Comparison of ENCODE assay signal across 1 cellular context in the genomic region with DNA sequence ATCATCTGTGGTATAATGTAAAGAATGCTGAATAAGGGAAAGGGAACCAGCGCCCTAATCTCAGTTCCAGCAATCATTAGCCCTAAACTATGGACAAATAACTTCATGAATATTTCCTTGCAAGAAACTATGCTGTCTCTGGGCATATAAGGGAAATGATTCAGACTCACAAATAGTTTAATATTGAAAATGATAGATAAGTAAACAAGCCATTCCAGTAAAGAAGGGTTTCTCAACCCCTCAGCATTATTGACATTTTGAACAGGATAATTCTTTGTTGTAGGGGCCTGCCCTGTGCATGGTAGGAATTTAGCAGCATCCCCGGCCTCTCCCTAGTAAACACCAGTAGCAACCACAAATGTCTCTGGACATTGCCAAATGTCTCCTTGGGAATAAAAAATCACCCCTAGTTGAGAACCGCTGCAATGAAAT.
TF ChIP-seq lines count a peak whose summit lies in the region.

No MANE protein-coding gene starts in this region.

TF ChIP-seq in A549, 52 proteins besides CTCF, POLR2A, EP300 and RAD21 (continued from another document):
- TF ChIP-seq, protein P1, sequence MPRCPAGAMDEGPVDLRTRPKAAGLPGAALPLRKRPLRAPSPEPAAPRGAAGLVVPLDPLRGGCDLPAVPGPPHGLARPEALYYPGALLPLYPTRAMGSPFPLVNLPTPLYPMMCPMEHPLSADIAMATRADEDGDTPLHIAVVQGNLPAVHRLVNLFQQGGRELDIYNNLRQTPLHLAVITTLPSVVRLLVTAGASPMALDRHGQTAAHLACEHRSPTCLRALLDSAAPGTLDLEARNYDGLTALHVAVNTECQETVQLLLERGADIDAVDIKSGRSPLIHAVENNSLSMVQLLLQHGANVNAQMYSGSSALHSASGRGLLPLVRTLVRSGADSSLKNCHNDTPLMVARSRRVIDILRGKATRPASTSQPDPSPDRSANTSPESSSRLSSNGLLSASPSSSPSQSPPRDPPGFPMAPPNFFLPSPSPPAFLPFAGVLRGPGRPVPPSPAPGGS (IDR thresholded peaks at IDR 0.05): peak; percentile 50; the same call in 1 of the 3 replicates
- TF ChIP-seq CEBPB (IDR thresholded peaks at IDR 0.05): peak; percentile 68 to 98; a peak in 3 of 4 replicates
- TF ChIP-seq NFE2L2 (conservative IDR thresholded peaks at IDR 0.05; ENCODE audit: low read length): no peak
- TF ChIP-seq POLR2AphosphoS2 (conservative IDR thresholded peaks at IDR 0.05; ENCODE audit: low read length): no peak
- TF ChIP-seq, protein P2, sequence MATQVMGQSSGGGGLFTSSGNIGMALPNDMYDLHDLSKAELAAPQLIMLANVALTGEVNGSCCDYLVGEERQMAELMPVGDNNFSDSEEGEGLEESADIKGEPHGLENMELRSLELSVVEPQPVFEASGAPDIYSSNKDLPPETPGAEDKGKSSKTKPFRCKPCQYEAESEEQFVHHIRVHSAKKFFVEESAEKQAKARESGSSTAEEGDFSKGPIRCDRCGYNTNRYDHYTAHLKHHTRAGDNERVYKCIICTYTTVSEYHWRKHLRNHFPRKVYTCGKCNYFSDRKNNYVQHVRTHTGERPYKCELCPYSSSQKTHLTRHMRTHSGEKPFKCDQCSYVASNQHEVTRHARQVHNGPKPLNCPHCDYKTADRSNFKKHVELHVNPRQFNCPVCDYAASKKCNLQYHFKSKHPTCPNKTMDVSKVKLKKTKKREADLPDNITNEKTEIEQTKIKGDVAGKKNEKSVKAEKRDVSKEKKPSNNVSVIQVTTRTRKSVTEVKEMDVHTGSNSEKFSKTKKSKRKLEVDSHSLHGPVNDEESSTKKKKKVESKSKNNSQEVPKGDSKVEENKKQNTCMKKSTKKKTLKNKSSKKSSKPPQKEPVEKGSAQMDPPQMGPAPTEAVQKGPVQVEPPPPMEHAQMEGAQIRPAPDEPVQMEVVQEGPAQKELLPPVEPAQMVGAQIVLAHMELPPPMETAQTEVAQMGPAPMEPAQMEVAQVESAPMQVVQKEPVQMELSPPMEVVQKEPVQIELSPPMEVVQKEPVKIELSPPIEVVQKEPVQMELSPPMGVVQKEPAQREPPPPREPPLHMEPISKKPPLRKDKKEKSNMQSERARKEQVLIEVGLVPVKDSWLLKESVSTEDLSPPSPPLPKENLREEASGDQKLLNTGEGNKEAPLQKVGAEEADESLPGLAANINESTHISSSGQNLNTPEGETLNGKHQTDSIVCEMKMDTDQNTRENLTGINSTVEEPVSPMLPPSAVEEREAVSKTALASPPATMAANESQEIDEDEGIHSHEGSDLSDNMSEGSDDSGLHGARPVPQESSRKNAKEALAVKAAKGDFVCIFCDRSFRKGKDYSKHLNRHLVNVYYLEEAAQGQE (IDR thresholded peaks at IDR 0.05): no peak
- no peak for TF ChIP-seq SREBF2 (IDR thresholded peaks at IDR 0.05)
- TF ChIP-seq ZSCAN20 (CRISPR knock-in tag; IDR thresholded peaks at IDR 0.05): no peak
- TF ChIP-seq HOXB5 (CRISPR knock-in tag; IDR thresholded peaks at IDR 0.05): no peak
- TF ChIP-seq NR3C1 (IDR thresholded peaks at IDR 0.05): no peak
- no peak for TF ChIP-seq RFX5 (IDR thresholded peaks at IDR 0.05)
- TF ChIP-seq EHMT2 (IDR thresholded peaks at IDR 0.05; ENCODE audit: low read depth): no peak
- TF ChIP-seq RCOR1 (IDR thresholded peaks at IDR 0.05; ENCODE audit: low read depth, low read length): no peak
- TF ChIP-seq HEYL (CRISPR knock-in tag; IDR thresholded peaks at IDR 0.05): no peak
- no peak for TF ChIP-seq CHD4 (IDR thresholded peaks at IDR 0.05; ENCODE audit: borderline replicate concordance)
- TF ChIP-seq, protein P3, sequence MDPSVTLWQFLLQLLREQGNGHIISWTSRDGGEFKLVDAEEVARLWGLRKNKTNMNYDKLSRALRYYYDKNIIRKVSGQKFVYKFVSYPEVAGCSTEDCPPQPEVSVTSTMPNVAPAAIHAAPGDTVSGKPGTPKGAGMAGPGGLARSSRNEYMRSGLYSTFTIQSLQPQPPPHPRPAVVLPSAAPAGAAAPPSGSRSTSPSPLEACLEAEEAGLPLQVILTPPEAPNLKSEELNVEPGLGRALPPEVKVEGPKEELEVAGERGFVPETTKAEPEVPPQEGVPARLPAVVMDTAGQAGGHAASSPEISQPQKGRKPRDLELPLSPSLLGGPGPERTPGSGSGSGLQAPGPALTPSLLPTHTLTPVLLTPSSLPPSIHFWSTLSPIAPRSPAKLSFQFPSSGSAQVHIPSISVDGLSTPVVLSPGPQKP (IDR thresholded peaks at IDR 0.05; ENCODE audit: low read depth, low read length): no peak
- TF ChIP-seq MYC (IDR thresholded peaks at IDR 0.05; ENCODE audit: borderline replicate concordance, low read length): no peak
- TF ChIP-seq KDM1A (IDR thresholded peaks at IDR 0.05; ENCODE audit: low read depth): no peak
- no peak for TF ChIP-seq HDAC2 (IDR thresholded peaks at IDR 0.05)
- TF ChIP-seq MAFK (IDR thresholded peaks at IDR 0.05; ENCODE audit: partially characterized antibody): peak; percentile 94
- no peak for TF ChIP-seq SMC3 (IDR thresholded peaks at IDR 0.05)
- TF ChIP-seq, protein P4, sequence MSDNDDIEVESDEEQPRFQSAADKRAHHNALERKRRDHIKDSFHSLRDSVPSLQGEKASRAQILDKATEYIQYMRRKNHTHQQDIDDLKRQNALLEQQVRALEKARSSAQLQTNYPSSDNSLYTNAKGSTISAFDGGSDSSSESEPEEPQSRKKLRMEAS (IDR thresholded peaks at IDR 0.05): peak; percentile 67
- no peak for TF ChIP-seq CBX2 (IDR thresholded peaks at IDR 0.05; ENCODE audit: borderline replicate concordance, low read depth)
- no peak for TF ChIP-seq CHD2 (IDR thresholded peaks at IDR 0.05; ENCODE audit: low read length, partially characterized antibody)
- TF ChIP-seq, protein P5, sequence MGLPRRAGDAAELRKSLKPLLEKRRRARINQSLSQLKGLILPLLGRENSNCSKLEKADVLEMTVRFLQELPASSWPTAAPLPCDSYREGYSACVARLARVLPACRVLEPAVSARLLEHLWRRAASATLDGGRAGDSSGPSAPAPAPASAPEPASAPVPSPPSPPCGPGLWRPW (IDR thresholded peaks at IDR 0.05): no peak
- TF ChIP-seq PHF8 (IDR thresholded peaks at IDR 0.05; ENCODE audit: borderline replicate concordance, low read depth): no peak
- TF ChIP-seq MAZ (IDR thresholded peaks at IDR 0.05; ENCODE audit: borderline replicate concordance, low read depth, low read length): no peak
- no peak for TF ChIP-seq NPAS2 (CRISPR knock-in tag; IDR thresholded peaks at IDR 0.05; ENCODE audit: borderline replicate concordance)
- TF ChIP-seq, protein P6, sequence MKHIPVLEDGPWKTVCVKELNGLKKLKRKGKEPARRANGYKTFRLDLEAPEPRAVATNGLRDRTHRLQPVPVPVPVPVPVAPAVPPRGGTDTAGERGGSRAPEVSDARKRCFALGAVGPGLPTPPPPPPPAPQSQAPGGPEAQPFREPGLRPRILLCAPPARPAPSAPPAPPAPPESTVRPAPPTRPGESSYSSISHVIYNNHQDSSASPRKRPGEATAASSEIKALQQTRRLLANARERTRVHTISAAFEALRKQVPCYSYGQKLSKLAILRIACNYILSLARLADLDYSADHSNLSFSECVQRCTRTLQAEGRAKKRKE (CRISPR knock-in tag; IDR thresholded peaks at IDR 0.05; ENCODE audit: low read depth): no peak
- TF ChIP-seq BHLHE40 (IDR thresholded peaks at IDR 0.05; ENCODE audit: low read depth, low read length): no peak
- TF ChIP-seq HOXA7 (CRISPR knock-in tag; IDR thresholded peaks at IDR 0.05): no peak
- TF ChIP-seq KDM5A (IDR thresholded peaks at IDR 0.05): no peak
- peak in 1 of 2 experiments; percentile 80; a peak in 4 of 5 replicates for TF ChIP-seq JUN (IDR thresholded peaks at IDR 0.05)
- no peak for TF ChIP-seq ESRRA (IDR thresholded peaks at IDR 0.05; ENCODE audit: borderline replicate concordance, low read length)
- no peak for TF ChIP-seq ZC3H11A (IDR thresholded peaks at IDR 0.05)
- TF ChIP-seq EHF (CRISPR knock-in tag; IDR thresholded peaks at IDR 0.05): no peak
- peak; percentile 94 for TF ChIP-seq GATA3 (IDR thresholded peaks at IDR 0.05; ENCODE audit: borderline replicate concordance)
